In genomic region chr11:64998690-64999431, GRCh38 we compare ENCODE assay signal across 14 cellular contexts. TPM values are rescaled to one million over a fixed set of nuclear protein-coding genes. Genes with fewer than 3 reads are reported as not detected.
DNase-seq lines count a peak whose midpoint lies in the region; ATAC-seq and TF ChIP-seq lines count a peak whose summit lies in the region.
"Had no signal": no experiment of that assay in that cellular context is flagged by ENCODE, and none has a peak within 500 bp of the region (broad histone marks: within the 10 kb centered on the region; RNA-seq: fewer than 3 reads in every experiment).

No MANE protein-coding gene starts in this region.

- TF ChIP-seq CTCF in natural killer cell (IDR thresholded peaks at IDR 0.05) (no peak), hepatocyte (IDR thresholded peaks at IDR 0.05; ENCODE audit: poor library complexity) (no peak), GM20000 (IDR thresholded peaks at IDR 0.05; ENCODE audit: extremely low read depth, missing control alignments) (no peak)

- ATAC-seq in natural killer cell treated with Interleukin-12 subunit alpha and Interleukin-12 subunit beta and Interleukin-15 and Interleukin-18, amount 100 ng/mL, for 72 hours: no peak
- ATAC-seq in natural killer cell: no peak
- no peak for ATAC-seq in GM19463 (IDR thresholded peaks at IDR 0.05; ENCODE audit: unreplicated experiment)

- no peak overlapping the region for H3K4me3 ChIP-seq in hepatocyte

- CTCF ChIA-PET in HEK293T (lab: Yijun Ruan, JAX): interaction anchor here (0.9 to 1.3 kb wide), 2 partner anchors 8 to 111 kb away, joined by 3 to 4 read pairs; no protein-coding TSS in a partner anchor

- intact Hi-C loops in natural killer cell (cut with micrococcal nuclease): no loop called here

- no peaks in the 10 kb centered on the region for H3K79me2 ChIP-seq in hepatocyte
- H3K79me2 ChIP-seq: parathyroid adenoma had no signal

- peak overlapping the region; percentile 68 for H3K4me2 ChIP-seq in hepatocyte

- H4K20me1 ChIP-seq in hepatocyte (ENCODE audit: insufficient read depth, poor library complexity, severe bottlenecking): no peaks in the 10 kb centered on the region

- H3K4me1 ChIP-seq in hepatocyte (ENCODE audit: insufficient read depth): peaks cover 26% of the 10 kb centered on the region
- H3K4me1 ChIP-seq: parathyroid adenoma had no signal

- H3K9me3 ChIP-seq in hepatocyte (ENCODE audit: low read depth): no peaks in the 10 kb centered on the region

- DNase-seq in natural killer cell treated with Interleukin-12 subunit alpha and Interleukin-12 subunit beta and Interleukin-15 and Interleukin-18, amount 100 ng/mL, for 72 hours (ENCODE audit: low spot score): no peak
- DNase-seq in natural killer cell (no peak), NCI-H526 treated with DMSO at 0.1 percent for 48 hours (lab: John Stamatoyannopoulos, UW) (peak; percentile 83), hepatocyte (ENCODE audit: low spot score) (peak; percentile 81), mucosa of gallbladder (ENCODE audit: low spot score) (no peak), GM20000 (ENCODE audit: low spot score) (no peak), HEK293T (ENCODE audit: extremely low spot score) (no peak)
- DNase-seq: activated naive CD4-positive, alpha-beta T cell treated with anti-CD3 and anti-CD28 coated beads for 36 hours; CD8-positive, alpha-beta memory T cell; stimulated activated CD4-positive, alpha-beta T cell treated with anti-CD3 and anti-CD28 coated beads, Interleukin-4, amount 100 ng/mL, for 4 hours; WERI-Rb-1 had no signal

- no peaks in the 10 kb centered on the region for H3K9me2 ChIP-seq in hepatocyte (replicated peaks; ENCODE audit: insufficient read depth)

- H3K9me3 Mint-ChIP-seq in natural killer cell treated with Interleukin-12 subunit alpha and Interleukin-12 subunit beta and Interleukin-15 and Interleukin-18, amount 100 ng/mL, for 72 hours: no peaks in the 10 kb centered on the region
- no peaks in the 10 kb centered on the region for H3K9me3 Mint-ChIP-seq in natural killer cell
- H3K9me3 Mint-ChIP-seq: activated naive CD4-positive, alpha-beta T cell treated with anti-CD3 and anti-CD28 coated beads for 36 hours; CD8-positive, alpha-beta memory T cell had no signal

- WGBS in hepatocyte (ENCODE audit: low lambda C conversion rate, missing lambda C conversion rate): 65% methylated on average over 9 of the region's 9 CpGs

- H3K27me3 ChIP-seq in hepatocyte: no peaks in the 10 kb centered on the region

- H3K36me3 Mint-ChIP-seq in natural killer cell treated with Interleukin-12 subunit alpha and Interleukin-12 subunit beta and Interleukin-15 and Interleukin-18, amount 100 ng/mL, for 72 hours: no peaks in the 10 kb centered on the region
- no peaks in the 10 kb centered on the region for H3K36me3 Mint-ChIP-seq in natural killer cell
- H3K36me3 Mint-ChIP-seq: CD8-positive, alpha-beta memory T cell had no signal

- no peaks in the 10 kb centered on the region for H3K36me3 ChIP-seq in hepatocyte (replicated peaks; ENCODE audit: insufficient read depth, low read depth)
- H3K36me3 ChIP-seq: WERI-Rb-1 had no signal

- H3K4me3 Mint-ChIP-seq in natural killer cell treated with Interleukin-12 subunit alpha and Interleukin-12 subunit beta and Interleukin-15 and Interleukin-18, amount 100 ng/mL, for 72 hours: peak overlapping the region; percentile 1
- no peak overlapping the region for H3K4me3 Mint-ChIP-seq in natural killer cell
- H3K4me3 Mint-ChIP-seq: activated naive CD4-positive, alpha-beta T cell treated with anti-CD3 and anti-CD28 coated beads for 36 hours; CD8-positive, alpha-beta memory T cell had no signal

- peak overlapping the region; percentile 36 to 86 for H3K27ac Mint-ChIP-seq in natural killer cell treated with Interleukin-12 subunit alpha and Interleukin-12 subunit beta and Interleukin-15 and Interleukin-18, amount 100 ng/mL, for 72 hours
- H3K27ac Mint-ChIP-seq in natural killer cell: no peak overlapping the region
- H3K27ac Mint-ChIP-seq: activated naive CD4-positive, alpha-beta T cell treated with anti-CD3 and anti-CD28 coated beads for 36 hours had no signal

- H3K27ac ChIP-seq in hepatocyte: peak overlapping the region; percentile 99
- H3K27ac ChIP-seq: parathyroid adenoma, WERI-Rb-1 had no signal

- H3K4me1 Mint-ChIP-seq in natural killer cell treated with Interleukin-12 subunit alpha and Interleukin-12 subunit beta and Interleukin-15 and Interleukin-18, amount 100 ng/mL, for 72 hours (ENCODE audit: low read depth in 2 of 2): peaks cover 13 to 14% of the 10 kb centered on the region in 2 donors
- H3K4me1 Mint-ChIP-seq in natural killer cell: peaks cover 0 to 9% of the 10 kb centered on the region in 2 donors

- H2AFZ ChIP-seq in hepatocyte: no peak overlapping the region
- H2AFZ ChIP-seq: parathyroid adenoma had no signal

- POLR2A ChIA-PET in HEK293T (lab: Yijun Ruan, JAX): interaction anchor here (0.5 to 0.9 kb wide), 2 partner anchors 42 to 53 kb away, joined by 3 read pairs; partner anchors contain the start of gene SAC3D1

- peaks cover 0 to 3% of the 10 kb centered on the region in 2 donors for H3K27me3 Mint-ChIP-seq in natural killer cell treated with Interleukin-12 subunit alpha and Interleukin-12 subunit beta and Interleukin-15 and Interleukin-18, amount 100 ng/mL, for 72 hours
- H3K27me3 Mint-ChIP-seq in natural killer cell (ENCODE audit: low read depth in 2 of 2): no peaks in the 10 kb centered on the region

TF ChIP-seq in HEK293T, 16 proteins besides CTCF, POLR2A, EP300 and RAD21:
- no peak for TF ChIP-seq FOXA1 (IDR thresholded peaks at IDR 0.05)
- no peak for TF ChIP-seq ARNT (IDR thresholded peaks at IDR 0.05)
- TF ChIP-seq SP1 (IDR thresholded peaks at IDR 0.05): no peak
- no peak for TF ChIP-seq FOXM1 (IDR thresholded peaks at IDR 0.05; ENCODE audit: borderline replicate concordance)
- no peak for TF ChIP-seq TARDBP (IDR thresholded peaks at IDR 0.05)
- TF ChIP-seq BHLHE40 (IDR thresholded peaks at IDR 0.05; ENCODE audit: borderline replicate concordance): no peak
- TF ChIP-seq ELF4 (IDR thresholded peaks at IDR 0.05): no peak
- no peak for TF ChIP-seq PKNOX1 (IDR thresholded peaks at IDR 0.05)
- TF ChIP-seq NFRKB (IDR thresholded peaks at IDR 0.05): no peak
- TF ChIP-seq FOXK2 (IDR thresholded peaks at IDR 0.05): no peak
- no peak for TF ChIP-seq L3MBTL2 (conservative IDR thresholded peaks at IDR 0.05)
- no peak for TF ChIP-seq HDGF (IDR thresholded peaks at IDR 0.05; ENCODE audit: borderline replicate concordance)

RNA-seq across cellular contexts. Expression of gene BATF2, which starts 2.1 kb away (rescaled TPM):
- total RNA-seq in natural killer cell treated with Interleukin-12 subunit alpha and Interleukin-12 subunit beta and Interleukin-15 and Interleukin-18, amount 100 ng/mL, for 72 hours: not detected
- total RNA-seq in natural killer cell: under 1 TPM in 1 of 3 donors, not detected in 2; 0.30 TPM
- 0.68 and 1.9 TPM in 2 replicates for total RNA-seq in hepatocyte
- 2.6 TPM in 1 of 2 replicates, not detected in the other for polyA plus RNA-seq in hepatocyte
- 5.5 TPM for total RNA-seq in mucosa of gallbladder
- total RNA-seq: activated naive CD4-positive, alpha-beta T cell treated with anti-CD3 and anti-CD28 coated beads for 36 hours; temporal lobe had no signal
- polyA plus RNA-seq: CD8-positive, alpha-beta memory T cell had no signal

RNA-seq across cellular contexts. Expression of gene ARL2, which starts 15.1 kb away (rescaled TPM):
- 10 to 100 TPM; 29.4 to 50.5 TPM for total RNA-seq in natural killer cell treated with Interleukin-12 subunit alpha and Interleukin-12 subunit beta and Interleukin-15 and Interleukin-18, amount 100 ng/mL, for 72 hours
- 10 to 100 TPM; 19.9 to 20.5 (median 20.2) TPM for total RNA-seq in natural killer cell
- 68.2 and 69.1 TPM in 2 replicates for total RNA-seq in hepatocyte
- 126 and 127 TPM in 2 replicates for polyA plus RNA-seq in hepatocyte
- total RNA-seq in mucosa of gallbladder: 103 TPM

RNA-seq across cellular contexts. Expression of gene MAJIN, which starts 27.0 kb away (rescaled TPM):
- not detected for total RNA-seq in natural killer cell treated with Interleukin-12 subunit alpha and Interleukin-12 subunit beta and Interleukin-15 and Interleukin-18, amount 100 ng/mL, for 72 hours
- total RNA-seq in natural killer cell: not detected
- total RNA-seq in hepatocyte: not detected in 2 replicates
- not detected in 2 replicates for polyA plus RNA-seq in hepatocyte
- not detected for total RNA-seq in mucosa of gallbladder
- total RNA-seq: CD8-positive, alpha-beta memory T cell; temporal lobe had no signal
- polyA plus RNA-seq: CD8-positive, alpha-beta memory T cell had no signal

RNA-seq across cellular contexts. Expression of gene SNX15, which starts 28.4 kb away (rescaled TPM):
- 10 to 100 TPM; 14.1 to 28.2 TPM for total RNA-seq in natural killer cell treated with Interleukin-12 subunit alpha and Interleukin-12 subunit beta and Interleukin-15 and Interleukin-18, amount 100 ng/mL, for 72 hours
- total RNA-seq in natural killer cell (10 to 100 TPM; 16.9 to 28.1 (median 27.1) TPM), hepatocyte (9.9 and 12.9 TPM in 2 replicates), mucosa of gallbladder (39.4 TPM)
- polyA plus RNA-seq in hepatocyte: 22.0 and 27.3 TPM in 2 replicates

RNA-seq across cellular contexts. Expression of gene SAC3D1, which starts 42.1 kb away (rescaled TPM):
- 10 to 100 TPM in 1 of 2 donors, 1 to 10 TPM in 1; 7.6 to 18.5 TPM for total RNA-seq in natural killer cell treated with Interleukin-12 subunit alpha and Interleukin-12 subunit beta and Interleukin-15 and Interleukin-18, amount 100 ng/mL, for 72 hours
- total RNA-seq in natural killer cell (1 to 10 TPM; 2.0 to 3.5 (median 2.8) TPM), hepatocyte (10.8 and 12.2 TPM in 2 replicates), mucosa of gallbladder (9.9 TPM)
- polyA plus RNA-seq in hepatocyte: 18.5 and 23.8 TPM in 2 replicates

Comparison
In these comparisons a context has a peak if more than half of its experiments do, and no peak if none do; other contexts are left out.
1. H3K27ac Mint-ChIP-seq: peak in natural killer cell treated with Interleukin-12 subunit alpha and Interleukin-12 subunit beta and Interleukin-15 and Interleukin-18, amount 100 ng/mL, for 72 hours (2 of 2); none in natural killer cell (0 of 2).
2. DNase-seq: peak in NCI-H526 treated with DMSO at 0.1 percent for 48 hours (single experiment) and hepatocyte (single experiment); none in natural killer cell treated with Interleukin-12 subunit alpha and Interleukin-12 subunit beta and Interleukin-15 and Interleukin-18, amount 100 ng/mL, for 72 hours (single experiment), natural killer cell (single experiment), mucosa of gallbladder (single experiment), GM20000 (single experiment) and HEK293T (single experiment).